16 cellular contexts compared by ENCODE assay signal in the genomic region with DNA sequence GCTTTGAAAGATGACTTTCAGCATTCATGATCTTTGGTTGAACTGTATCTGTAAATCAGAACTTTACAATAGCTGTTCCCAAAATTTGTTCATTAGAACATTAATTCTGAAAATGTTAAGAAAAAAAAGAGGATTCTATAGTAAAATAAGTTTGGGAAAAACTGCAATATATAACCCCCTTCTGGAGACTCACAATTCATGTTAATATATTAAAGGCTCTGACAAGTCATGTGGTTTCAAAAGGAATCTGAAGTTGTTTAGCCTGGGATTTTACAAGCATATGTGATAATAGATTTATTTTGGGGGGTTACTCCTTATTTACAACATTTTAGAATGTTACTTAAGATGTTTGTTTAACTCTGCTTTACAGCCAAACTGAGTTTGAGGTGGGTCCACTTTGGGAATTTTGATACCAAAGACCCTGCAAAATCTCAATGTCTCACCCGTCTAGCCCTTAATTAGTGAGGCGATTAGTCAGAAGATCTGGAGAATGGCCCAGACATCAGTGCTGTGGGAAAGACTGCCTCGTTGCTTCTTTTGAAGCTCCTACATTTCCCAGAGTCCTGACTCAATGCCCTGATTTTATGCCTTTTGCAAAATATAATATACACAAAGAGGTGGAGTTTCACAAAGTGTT. TPM values are rescaled to one million over a fixed set of nuclear protein-coding genes. Genes with fewer than 3 reads are reported as not detected.
DNase-seq lines count a peak whose midpoint lies in the region; ATAC-seq and TF ChIP-seq lines count a peak whose summit lies in the region.
"Had no signal": no experiment of that assay in that cellular context is flagged by ENCODE, and none has a peak within 500 bp of the region (broad histone marks: within the 10 kb centered on the region; RNA-seq: fewer than 3 reads in every experiment).

No MANE protein-coding gene starts in this region.

- peak; percentile 48 for ATAC-seq in SK-N-SH treated with all-trans-retinoic acid at 6 μM for 48 hours
- no peak for ATAC-seq in activated naive CD4-positive, alpha-beta T cell treated with anti-CD3 and anti-CD28 coated beads, Interleukin-2, amount 50 U/mL, for 72 hours
- ATAC-seq: activated CD8-positive, alpha-beta memory T cell treated with anti-CD3 and anti-CD28 coated beads, Interleukin-2, amount 10 ng/mL, durations not matched to agents 7 days and 5 days had no signal

- DNase-seq in EL: peak; percentile 73
- DNase-seq in fibroblast of mammary gland (ENCODE audit: low read depth): peak; percentile 84
- peak; percentile 38 for DNase-seq in skeletal muscle cell (ENCODE audit: low read depth)
- DNase-seq in stimulated activated CD4-positive, alpha-beta T cell treated with anti-CD3 and anti-CD28 coated beads, Interleukin-2, amount 100 ng/mL, for 24 hours: no peak
- no peak for DNase-seq in SHP77 treated with DMSO at 0.1 percent for 48 hours (lab: John Stamatoyannopoulos, UW)
- DNase-seq in cardiac septum (ENCODE audit: low spot score): no peak
- no peak for DNase-seq in activated naive CD4-positive, alpha-beta T cell treated with anti-CD3 and anti-CD28 coated beads, Interleukin-2, amount 50 U/mL, for 72 hours (ENCODE audit: low spot score in 2 of 2)
- DNase-seq: activated CD8-positive, alpha-beta memory T cell treated with anti-CD3 and anti-CD28 coated beads, Interleukin-2, amount 10 ng/mL, durations not matched to agents 7 days and 5 days; activated naive CD4-positive, alpha-beta T cell treated with Interleukin-2 at 50 U/mL for 16 hours; NCI-H2171; spleen had no signal

- H3K9me3 Mint-ChIP-seq in activated naive CD4-positive, alpha-beta T cell treated with anti-CD3 and anti-CD28 coated beads, Interleukin-2, amount 50 U/mL, for 72 hours: no peaks in the 10 kb centered on the region
- H3K9me3 Mint-ChIP-seq: central memory CD8-positive, alpha-beta T cell had no signal

- H3K27ac Mint-ChIP-seq in activated naive CD4-positive, alpha-beta T cell treated with anti-CD3 and anti-CD28 coated beads, Interleukin-2, amount 50 U/mL, for 72 hours: no peak overlapping the region
- H3K27ac Mint-ChIP-seq: activated CD8-positive, alpha-beta memory T cell treated with anti-CD3 and anti-CD28 coated beads, Interleukin-2, amount 10 ng/mL, durations not matched to agents 7 days and 5 days had no signal

- H3K4me3 ChIP-seq in fibroblast of mammary gland (ENCODE audit: control insufficient read depth, low read depth, low read length) (no peak overlapping the region), skeletal muscle cell (ENCODE audit: low read depth, low read length) (no peak overlapping the region)
- H3K4me3 ChIP-seq: BLaER1 treated with 17β-estradiol and CSF1 and Interleukin-3, amounts not matched to agents 10 nM and 100 nM; lung; spleen; suprapubic skin had no signal

- intact Hi-C loops in cardiac septum (cut with DNase I): loop anchor here (5.0 to 10.0 kb wide), 4 partner anchors 317 to 917 kb away; no protein-coding TSS in a partner anchor

- no peak for TF ChIP-seq CTCF in fibroblast of mammary gland (conservative IDR thresholded peaks at IDR 0.05; ENCODE audit: control insufficient read depth, insufficient read depth, low read depth, low read length)

- no peaks in the 10 kb centered on the region for H3K36me3 Mint-ChIP-seq in activated naive CD4-positive, alpha-beta T cell treated with anti-CD3 and anti-CD28 coated beads, Interleukin-2, amount 50 U/mL, for 72 hours
- H3K36me3 Mint-ChIP-seq: activated CD8-positive, alpha-beta memory T cell treated with anti-CD3 and anti-CD28 coated beads, Interleukin-2, amount 10 ng/mL, durations not matched to agents 7 days and 5 days had no signal

TF ChIP-seq in SK-N-SH treated with all-trans-retinoic acid at 6 μM for 48 hours, 23 proteins besides CTCF, POLR2A, EP300 and RAD21:
- TF ChIP-seq ZC3H10 (CRISPR knock-in tag; IDR thresholded peaks at IDR 0.05) (no peak; the same call in 1 of the 2 replicates), ZNF8 (CRISPR knock-in tag; IDR thresholded peaks at IDR 0.05) (no peak), ISL1 (CRISPR knock-in tag; IDR thresholded peaks at IDR 0.05) (no peak), GLIS3 (CRISPR knock-in tag; IDR thresholded peaks at IDR 0.05) (no peak)
- TF ChIP-seq, protein P1, sequence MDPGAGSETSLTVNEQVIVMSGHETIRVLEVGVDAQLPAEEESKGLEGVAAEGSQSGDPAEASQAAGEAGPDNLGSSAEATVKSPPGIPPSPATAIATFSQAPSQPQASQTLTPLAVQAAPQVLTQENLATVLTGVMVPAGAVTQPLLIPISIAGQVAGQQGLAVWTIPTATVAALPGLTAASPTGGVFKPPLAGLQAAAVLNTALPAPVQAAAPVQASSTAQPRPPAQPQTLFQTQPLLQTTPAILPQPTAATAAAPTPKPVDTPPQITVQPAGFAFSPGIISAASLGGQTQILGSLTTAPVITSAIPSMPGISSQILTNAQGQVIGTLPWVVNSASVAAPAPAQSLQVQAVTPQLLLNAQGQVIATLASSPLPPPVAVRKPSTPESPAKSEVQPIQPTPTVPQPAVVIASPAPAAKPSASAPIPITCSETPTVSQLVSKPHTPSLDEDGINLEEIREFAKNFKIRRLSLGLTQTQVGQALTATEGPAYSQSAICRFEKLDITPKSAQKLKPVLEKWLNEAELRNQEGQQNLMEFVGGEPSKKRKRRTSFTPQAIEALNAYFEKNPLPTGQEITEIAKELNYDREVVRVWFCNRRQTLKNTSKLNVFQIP (CRISPR knock-in tag; IDR thresholded peaks at IDR 0.05; ENCODE audit: borderline replicate concordance, low read depth): no peak

RNA-seq across cellular contexts. Expression of a gene that starts 40.0 kb away (rescaled TPM):
- 0.35 TPM for total RNA-seq in cardiac septum
- 100 to 1,000 TPM; 121 to 233 TPM for total RNA-seq in activated naive CD4-positive, alpha-beta T cell treated with anti-CD3 and anti-CD28 coated beads, Interleukin-2, amount 50 U/mL, for 72 hours

Comparison
In these comparisons a context has a peak if more than half of its experiments do, and no peak if none do; other contexts are left out.
1. DNase-seq: peak in EL (single experiment), fibroblast of mammary gland (single experiment) and skeletal muscle cell (single experiment); none in stimulated activated CD4-positive, alpha-beta T cell treated with anti-CD3 and anti-CD28 coated beads, Interleukin-2, amount 100 ng/mL, for 24 hours (0 of 2), SHP77 treated with DMSO at 0.1 percent for 48 hours (single experiment), cardiac septum (single experiment) and activated naive CD4-positive, alpha-beta T cell treated with anti-CD3 and anti-CD28 coated beads, Interleukin-2, amount 50 U/mL, for 72 hours (0 of 2).
2. RNA of a gene that starts 40.0 kb away (total RNA-seq): 121 to 233 TPM in activated naive CD4-positive, alpha-beta T cell treated with anti-CD3 and anti-CD28 coated beads, Interleukin-2, amount 50 U/mL, for 72 hours; 0.35 TPM in cardiac septum (single experiment); every median in the first group is over 10 times any median in the second.